18 cellular contexts compared by ENCODE assay signal in genomic region chr2:39902103-39902502, GRCh38.
DNase-seq lines count a peak whose midpoint lies in the region; ATAC-seq and TF ChIP-seq lines count a peak whose summit lies in the region.
"Had no signal": no experiment of that assay in that cellular context is flagged by ENCODE, and none has a peak within 500 bp of the region (broad histone marks: within the 10 kb centered on the region; RNA-seq: fewer than 3 reads in every experiment).

No MANE protein-coding gene starts in this region.

- H3K27ac ChIP-seq in brain microvascular endothelial cell (no peak overlapping the region), smooth muscle cell (ENCODE audit: low read depth) (no peak overlapping the region)
- H3K27ac ChIP-seq: BLaER1, gastroesophageal sphincter, pancreas, thyroid gland had no signal

- H3K4me2 ChIP-seq in smooth muscle cell: no peak overlapping the region
- H3K4me2 ChIP-seq: BLaER1, SK-N-SH had no signal

- ATAC-seq in GM19395 (IDR thresholded peaks at IDR 0.05; ENCODE audit: unreplicated experiment): no peak
- ATAC-seq: gastroesophageal sphincter, pancreas had no signal

- peak; percentile 63 for DNase-seq in AG08395 (ENCODE audit: low spot score)
- DNase-seq in HCEC 1CT: peak; percentile 76
- peak; percentile 73 for DNase-seq in brain microvascular endothelial cell
- DNase-seq in iris pigment epithelial cell (ENCODE audit: low read depth): peak; percentile 67
- DNase-seq in G401 (ENCODE audit: low spot score): no peak
- DNase-seq in BE2C: no peak
- no peak for DNase-seq in smooth muscle cell (lab: John Stamatoyannopoulos, UW; ENCODE audit: unreplicated experiment)
- DNase-seq: dermis blood vessel endothelial cell; DND-41; islet precursor cell; MV-4-11; pancreas; SK-N-SH; stimulated activated CD4-positive, alpha-beta T cell treated with anti-CD3 and anti-CD28 coated beads, Interleukin-15, amount 100 ng/mL, for 24 hours; thyroid gland had no signal

- H2AFZ ChIP-seq in smooth muscle cell (ENCODE audit: low read depth): no peak overlapping the region

- H3K36me3 ChIP-seq in brain microvascular endothelial cell (replicated peaks): no peaks in the 10 kb centered on the region
- no peaks in the 10 kb centered on the region for H3K36me3 ChIP-seq in BE2C
- H3K36me3 ChIP-seq in smooth muscle cell (ENCODE audit: low read depth): no peaks in the 10 kb centered on the region
- H3K36me3 ChIP-seq: BLaER1, gastroesophageal sphincter, pancreas, thyroid gland had no signal

- no peaks in the 10 kb centered on the region for H3K27me3 ChIP-seq in brain microvascular endothelial cell (replicated peaks)
- peaks cover 11% of the 10 kb centered on the region; the same call in 1 of the 2 replicates for H3K27me3 ChIP-seq in BE2C
- peaks cover 4% of the 10 kb centered on the region for H3K27me3 ChIP-seq in smooth muscle cell (ENCODE audit: low read depth)
- H3K27me3 ChIP-seq: BLaER1, gastroesophageal sphincter, pancreas, thyroid gland had no signal

- no peak overlapping the region for H3K9ac ChIP-seq in smooth muscle cell (ENCODE audit: low read depth)
- H3K9ac ChIP-seq: BLaER1, SK-N-SH had no signal

- H4K20me1 ChIP-seq in smooth muscle cell (ENCODE audit: low read depth): no peaks in the 10 kb centered on the region
- H4K20me1 ChIP-seq: BLaER1 had no signal

- in situ Hi-C loops in brain microvascular endothelial cell (cut with HindIII; ENCODE audit: low pct_ligation_motif_present, low sequenced_read_pairs): no loop called here
- in situ Hi-C loops in G401 (cut with HindIII; ENCODE audit: low sequenced_read_pairs): no loop called here

- H3K4me3 ChIP-seq in brain microvascular endothelial cell (ENCODE audit: low read depth, low read length) (no peak overlapping the region), BE2C (ENCODE audit: low read depth, low read length) (no peak overlapping the region), smooth muscle cell (no peak overlapping the region)
- H3K4me3 ChIP-seq: BLaER1, gastroesophageal sphincter, pancreas, thyroid gland had no signal

- no peaks in the 10 kb centered on the region for H3K79me2 ChIP-seq in smooth muscle cell (ENCODE audit: low read depth)

- no peak for TF ChIP-seq CTCF in brain microvascular endothelial cell (IDR thresholded peaks at IDR 0.05; ENCODE audit: low read depth, low read length, missing control alignments)
- no peak for TF ChIP-seq CTCF in BE2C (IDR thresholded peaks at IDR 0.05; ENCODE audit: low read depth, low read length)
- TF ChIP-seq CTCF in smooth muscle cell (IDR thresholded peaks at IDR 0.05; ENCODE audit: borderline replicate concordance, insufficient read depth, poor library complexity, severe bottlenecking): no peak

- no peaks in the 10 kb centered on the region for H3F3A ChIP-seq in smooth muscle cell (ENCODE audit: low read depth)

- H3K4me1 ChIP-seq in BE2C (no peaks in the 10 kb centered on the region), smooth muscle cell (ENCODE audit: low read depth) (no peaks in the 10 kb centered on the region)
- H3K4me1 ChIP-seq: BLaER1, gastroesophageal sphincter, pancreas had no signal

- H3K9me3 ChIP-seq in BE2C (no peaks in the 10 kb centered on the region), smooth muscle cell (replicated peaks; ENCODE audit: low read depth) (no peaks in the 10 kb centered on the region)
- H3K9me3 ChIP-seq: gastroesophageal sphincter, pancreas, SK-N-SH, thyroid gland had no signal

Comparison
In these comparisons a context has a peak if more than half of its experiments do, and no peak if none do; other contexts are left out.
1. DNase-seq: peak in AG08395 (single experiment), HCEC 1CT (single experiment), brain microvascular endothelial cell (single experiment) and iris pigment epithelial cell (single experiment); none in G401 (single experiment), BE2C (single experiment) and smooth muscle cell (single experiment).